Comparison of ENCODE assay signal across 8 cellular contexts in the genomic region with DNA sequence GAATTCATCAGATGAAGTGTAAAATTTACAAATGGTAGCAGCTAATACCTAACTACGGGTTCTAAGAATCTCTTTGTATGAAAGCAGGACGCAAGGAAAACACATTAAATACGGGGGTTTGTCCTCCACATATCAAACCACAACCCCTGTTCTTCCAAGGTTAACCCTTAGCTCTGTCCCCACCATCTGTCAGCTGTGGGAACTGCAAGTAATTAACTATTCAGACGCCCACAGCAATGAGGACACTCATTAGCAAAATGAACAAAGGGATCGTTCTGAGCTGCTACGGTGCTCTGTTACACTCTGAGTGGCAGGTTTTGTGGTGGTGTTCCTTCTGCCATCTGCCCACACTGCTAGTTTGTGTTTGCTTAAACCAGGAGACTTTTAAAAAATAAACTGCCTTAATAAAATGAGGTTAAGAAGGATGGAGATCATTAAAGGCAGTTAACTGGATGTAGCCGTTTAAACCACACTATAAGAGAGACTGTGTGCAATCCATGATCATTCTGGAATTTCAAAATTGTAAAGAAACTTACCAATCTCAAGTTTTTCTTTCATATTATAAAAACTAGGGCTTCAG. TPM values are rescaled to one million over a fixed set of nuclear protein-coding genes. Genes with fewer than 3 reads are reported as not detected.
DNase-seq lines count a peak whose midpoint lies in the region; ATAC-seq and TF ChIP-seq lines count a peak whose summit lies in the region.

No MANE protein-coding gene starts in this region.

- H3K4me3 ChIP-seq in Karpas-422 (ENCODE audit: low read length): no peak overlapping the region
- H3K4me3 ChIP-seq in effector memory CD4-positive, alpha-beta T cell (ENCODE audit: insufficient read depth, low read depth, low read length, poor library complexity, severe bottlenecking): no peak overlapping the region

- H3K9ac ChIP-seq in Karpas-422 (ENCODE audit: low read length): no peak overlapping the region

- H4K20me1 ChIP-seq in Karpas-422 (ENCODE audit: insufficient read depth, low read depth, low read length): no peaks in the 10 kb centered on the region

- H3K36me3 ChIP-seq in Karpas-422 (ENCODE audit: insufficient read depth, low read length): no peaks in the 10 kb centered on the region
- no peaks in the 10 kb centered on the region for H3K36me3 ChIP-seq in effector memory CD4-positive, alpha-beta T cell (ENCODE audit: control insufficient read depth, insufficient read depth, low read length)

- no peaks in the 10 kb centered on the region for H3K4me1 ChIP-seq in Karpas-422 (ENCODE audit: low read length)
- no peaks in the 10 kb centered on the region for H3K4me1 ChIP-seq in effector memory CD4-positive, alpha-beta T cell (ENCODE audit: control insufficient read depth, insufficient read depth, low read length, poor library complexity, severe bottlenecking)

- H3K79me2 ChIP-seq in Karpas-422 (ENCODE audit: low read length): no peaks in the 10 kb centered on the region

- H2AFZ ChIP-seq in Karpas-422 (ENCODE audit: low read length): no peak overlapping the region

- H3K9me3 ChIP-seq in Karpas-422 (ENCODE audit: low read length): no peaks in the 10 kb centered on the region
- H3K9me3 ChIP-seq in effector memory CD4-positive, alpha-beta T cell (ENCODE audit: control insufficient read depth, low read length): no peaks in the 10 kb centered on the region

- in situ Hi-C loops in SK-MEL-5 (cut with HindIII; ENCODE audit: low pct_unique_long_range_greater_than_20kb, low sequenced_read_pairs): no loop called here

- DNase-seq in NOMO-1 (lab: John Stamatoyannopoulos, UW; ENCODE audit: unreplicated experiment in 2 of 2) (peak; percentile 4 to 50), NOMO-1 treated with dmso at 0.1 percent for 144 hours (lab: John Stamatoyannopoulos, UW; ENCODE audit: unreplicated experiment) (no peak), Karpas-422 (peak; percentile 78), SK-MEL-5 (ENCODE audit: low read depth, low spot score) (peak; percentile 66), erythroblast (lab: John Stamatoyannopoulos, UW) (peak; percentile 29 to 62), renal cortical epithelial cell (ENCODE audit: low read depth) (peak; percentile 32)
- DNase-seq in effector memory CD4-positive, alpha-beta T cell: no peak

- TF ChIP-seq POLR2A in erythroblast (IDR thresholded peaks at IDR 0.05; ENCODE audit: low read length): no peak

- H3K27me3 ChIP-seq in Karpas-422 (ENCODE audit: low read length): no peaks in the 10 kb centered on the region
- H3K27me3 ChIP-seq in effector memory CD4-positive, alpha-beta T cell (replicated peaks; ENCODE audit: control insufficient read depth, insufficient read depth, low read length, poor library complexity, severe bottlenecking): no peaks in the 10 kb centered on the region

- H3K4me2 ChIP-seq in Karpas-422 (ENCODE audit: low read depth, low read length, poor library complexity, severe bottlenecking): no peak overlapping the region

- no peaks in the 10 kb centered on the region for H3K9me2 ChIP-seq in Karpas-422 (replicated peaks; ENCODE audit: insufficient read depth, low read length)

- no peak overlapping the region for H3K27ac ChIP-seq in Karpas-422 (ENCODE audit: low read length)
- no peak overlapping the region for H3K27ac ChIP-seq in effector memory CD4-positive, alpha-beta T cell (ENCODE audit: insufficient read depth, low read length, poor library complexity, severe bottlenecking)

- ATAC-seq in GM21723 (IDR thresholded peaks at IDR 0.05; ENCODE audit: unreplicated experiment): peak; percentile 95

RNA-seq across cellular contexts. Expression of a gene that starts 51.4 kb away (rescaled TPM):
- total RNA-seq in Karpas-422 (2014; rRNA removed; shearing (Covaris generic); ENCODE audit: low replicate concordance): not detected in 2 replicates
- not detected in 2 replicates for total RNA-seq in SK-MEL-5 (2014; rRNA removed; shearing (Covaris generic))
- polyA plus RNA-seq in SK-MEL-5 (2015; cell fraction: cytosol; rRNA removed): not detected in 2 replicates
- not detected in 2 replicates for polyA plus RNA-seq in SK-MEL-5 (2015; cell fraction: nucleus; rRNA removed)
- total RNA-seq in renal cortical epithelial cell: 0.35 and 0.55 TPM in 2 replicates

Comparison
In these comparisons a context has a peak if more than half of its experiments do, and no peak if none do; other contexts are left out.
1. DNase-seq: peak in NOMO-1 (2 of 2), Karpas-422 (single experiment), SK-MEL-5 (single experiment), erythroblast (2 of 2) and renal cortical epithelial cell (single experiment); none in NOMO-1 treated with dmso at 0.1 percent for 144 hours (single experiment) and effector memory CD4-positive, alpha-beta T cell (0 of 3).